Comparison of ENCODE assay signal across 34 cellular contexts in genomic region chr5:29790281-29790680, GRCh38.
"Had no signal": no experiment of that assay in that cellular context is flagged by ENCODE, and none has a peak within 500 bp of the region (broad histone marks: within the 10 kb centered on the region; RNA-seq: fewer than 3 reads in every experiment).

No MANE protein-coding gene starts in this region.

- DNase-seq: Karpas-422, Kasumi-1, MG63, MM.1S, MV-4-11, NCI-H1048, NCI-H1092, NCI-H1092 treated with DMSO at 0.1 percent for 48 hours, NCI-H1105, NCI-H1105 treated with DMSO at 0.1 percent for 48 hours, NCI-H1417, NCI-H1417 treated with DMSO at 0.1 percent for 48 hours, NCI-H1436, NCI-H1436 treated with DMSO at 0.1 percent for 48 hours, NCI-H146, NCI-H1694, NCI-H1694 treated with DMSO at 0.1 percent for 48 hours, NCI-H187, NCI-H187 treated with DMSO at 0.1 percent for 48 hours, NCI-H1930, NCI-H2029, NCI-H2029 treated with DMSO at 0.1 percent for 48 hours, NCI-H2081, NCI-H2081 treated with DMSO at 0.1 percent for 48 hours, NCI-H2107, NCI-H2171, NCI-H2171 treated with DMSO at 0.1 percent for 48 hours, NCI-H2227 treated with DMSO at 0.1 percent for 48 hours, NCI-H226, NCI-H345, NCI-H446, NCI-H446 treated with DMSO at 0.1 percent for 48 hours, NCI-H510A, NCI-H510A treated with DMSO at 0.1 percent for 48 hours had no signal
